Comparison of ENCODE assay signal across 1 cellular context in genomic region chr1:96746440-96747223, GRCh38.
TF ChIP-seq lines count a peak whose summit lies in the region.

No MANE protein-coding gene starts in this region.

TF ChIP-seq in IMR-90, 13 proteins besides CTCF, POLR2A, EP300 and RAD21:
- TF ChIP-seq RCOR1 (IDR thresholded peaks at IDR 0.05; ENCODE audit: insufficient replicate concordance, low read length) = no peak
- no peak for TF ChIP-seq BHLHE40 (IDR thresholded peaks at IDR 0.05; ENCODE audit: low read depth, low read length)
- TF ChIP-seq, protein P1, sequence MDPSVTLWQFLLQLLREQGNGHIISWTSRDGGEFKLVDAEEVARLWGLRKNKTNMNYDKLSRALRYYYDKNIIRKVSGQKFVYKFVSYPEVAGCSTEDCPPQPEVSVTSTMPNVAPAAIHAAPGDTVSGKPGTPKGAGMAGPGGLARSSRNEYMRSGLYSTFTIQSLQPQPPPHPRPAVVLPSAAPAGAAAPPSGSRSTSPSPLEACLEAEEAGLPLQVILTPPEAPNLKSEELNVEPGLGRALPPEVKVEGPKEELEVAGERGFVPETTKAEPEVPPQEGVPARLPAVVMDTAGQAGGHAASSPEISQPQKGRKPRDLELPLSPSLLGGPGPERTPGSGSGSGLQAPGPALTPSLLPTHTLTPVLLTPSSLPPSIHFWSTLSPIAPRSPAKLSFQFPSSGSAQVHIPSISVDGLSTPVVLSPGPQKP (IDR thresholded peaks at IDR 0.05; ENCODE audit: borderline replicate concordance, low read depth, low read length) = no peak
- no peak for TF ChIP-seq SMC3 (IDR thresholded peaks at IDR 0.05; ENCODE audit: low read depth, low read length)
- TF ChIP-seq, protein P2, sequence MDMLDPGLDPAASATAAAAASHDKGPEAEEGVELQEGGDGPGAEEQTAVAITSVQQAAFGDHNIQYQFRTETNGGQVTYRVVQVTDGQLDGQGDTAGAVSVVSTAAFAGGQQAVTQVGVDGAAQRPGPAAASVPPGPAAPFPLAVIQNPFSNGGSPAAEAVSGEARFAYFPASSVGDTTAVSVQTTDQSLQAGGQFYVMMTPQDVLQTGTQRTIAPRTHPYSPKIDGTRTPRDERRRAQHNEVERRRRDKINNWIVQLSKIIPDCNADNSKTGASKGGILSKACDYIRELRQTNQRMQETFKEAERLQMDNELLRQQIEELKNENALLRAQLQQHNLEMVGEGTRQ (IDR thresholded peaks at IDR 0.05; ENCODE audit: low read depth, low read length) = no peak
- no peak for TF ChIP-seq NFE2L2 (IDR thresholded peaks at IDR 0.05; ENCODE audit: low read depth, low read length)
- TF ChIP-seq MAFK (IDR thresholded peaks at IDR 0.05; ENCODE audit: low read depth, low read length) = no peak
- no peak for TF ChIP-seq RFX5 (IDR thresholded peaks at IDR 0.05; ENCODE audit: low read depth, low read length)
- TF ChIP-seq FOS (IDR thresholded peaks at IDR 0.05; ENCODE audit: low read depth, low read length) = no peak
